20 cellular contexts compared by ENCODE assay signal in the genomic region with DNA sequence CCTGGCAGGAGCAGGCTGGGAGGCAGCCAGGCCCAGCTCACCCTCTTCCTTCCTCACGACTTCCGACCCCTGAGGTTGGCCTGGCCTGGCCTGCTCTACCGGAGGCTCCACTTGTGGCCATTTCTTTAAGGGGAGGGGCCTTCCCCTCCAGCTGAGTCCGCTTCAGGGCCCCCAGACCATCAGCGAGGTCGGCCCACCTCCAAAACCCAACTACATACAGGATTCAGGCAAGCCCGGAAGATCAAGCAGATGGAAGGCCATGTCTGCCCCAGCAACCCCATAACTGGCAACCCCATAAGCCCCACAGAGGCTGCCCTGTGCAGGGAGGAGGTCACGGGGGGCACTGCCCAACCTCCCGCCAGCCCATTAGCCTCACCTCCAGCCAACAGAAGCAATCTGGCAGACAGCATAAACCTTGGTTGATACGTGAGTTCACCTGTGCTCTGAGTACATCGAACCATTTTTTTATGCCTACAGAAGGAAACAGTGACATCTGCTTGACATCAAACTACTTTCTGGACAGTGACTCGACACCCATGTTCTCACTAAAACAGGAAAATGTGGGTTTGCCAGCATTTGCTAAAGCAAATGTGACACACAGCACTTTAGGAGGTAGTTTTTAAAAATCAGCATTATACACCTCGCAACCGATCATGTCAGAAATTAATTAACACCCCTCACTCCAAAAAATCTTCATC.
DNase-seq lines count a peak whose midpoint lies in the region; ATAC-seq and TF ChIP-seq lines count a peak whose summit lies in the region.
"Had no signal": no experiment of that assay in that cellular context is flagged by ENCODE, and none has a peak within 500 bp of the region (broad histone marks: within the 10 kb centered on the region; RNA-seq: fewer than 3 reads in every experiment).

No MANE protein-coding gene starts in this region.

- in situ Hi-C loops in mammary epithelial cell (cut with MboI; ENCODE audit: low sequenced_read_pairs in 2 of 2) = no loop called here

- dilution Hi-C loops in mammary epithelial cell (cut with HindIII; ENCODE audit: low sequenced_read_pairs) = no loop called here

- no peak overlapping the region for H3K4me3 ChIP-seq in SK-N-SH (ENCODE audit: low read depth in 2 of 2, low read length in 1 of 2)
- no peak overlapping the region for H3K4me3 ChIP-seq in mammary epithelial cell (replicated peaks in 1 of 3; ENCODE audit: insufficient read depth in 1 of 3, low read depth in 2 of 3, low read length in 3 of 3)
- H3K4me3 ChIP-seq: tibial nerve had no signal

- CTCF ChIA-PET in SK-N-SH (lab: Yijun Ruan, JAX) (no interaction called here), RWPE1 (lab: Yijun Ruan, JAX) (no interaction called here), mammary epithelial cell (lab: Charles Lee; ENCODE audit: low non-redundant PET) (no interaction called here)

- BruUV-seq in mammary epithelial cell (replicated peaks; lab: Mats Ljungman, UMichigan) = no TSS peak

- H2AFZ ChIP-seq in SK-N-SH (ENCODE audit: low read depth) (no peak overlapping the region), mammary epithelial cell (ENCODE audit: low read depth, low read length) (no peak overlapping the region)

- H3K27ac ChIP-seq in SK-N-SH (ENCODE audit: low read depth in 2 of 2, low read length in 1 of 2) = peak overlapping the region in 1 of 2 experiments; percentile 47; a peak in 1 of 4 replicates
- no peak overlapping the region for H3K27ac ChIP-seq in RWPE1
- H3K27ac ChIP-seq in mammary epithelial cell (ENCODE audit: insufficient read depth, low read depth, low read length) = no peak overlapping the region
- H3K27ac ChIP-seq: 22Rv1, tibial nerve had no signal

- peak; percentile 26 for TF ChIP-seq RAD21 in SK-N-SH (IDR thresholded peaks at IDR 0.05; ENCODE audit: low read length)

- peaks cover 8 to 25% of the 10 kb centered on the region in 2 donors for H3K4me1 Mint-ChIP-seq in natural killer cell treated with Interleukin-12 subunit alpha and Interleukin-12 subunit beta and Interleukin-15 and Interleukin-18, amount 100 ng/mL, for 72 hours (ENCODE audit: low read depth in 2 of 2)
- H3K4me1 Mint-ChIP-seq in natural killer cell = peaks cover 6 to 33% of the 10 kb centered on the region in 2 donors
- H3K4me1 Mint-ChIP-seq: activated CD4-positive, alpha-beta T cell treated with anti-CD3 and anti-CD28 coated beads, Interleukin-2, amount 10 ng/mL, durations not matched to agents 7 days and 5 days had no signal

- TF ChIP-seq CTCF in SK-N-SH (IDR thresholded peaks at IDR 0.05) = no peak
- no peak for TF ChIP-seq CTCF in natural killer cell (IDR thresholded peaks at IDR 0.05)
- no peak for TF ChIP-seq CTCF in RWPE1 (conservative IDR thresholded peaks at IDR 0.05; ENCODE audit: low read depth)
- TF ChIP-seq CTCF in mammary epithelial cell (conservative IDR thresholded peaks at IDR 0.05 in 1 of 2, IDR thresholded peaks at IDR 0.05 in 1 of 2; ENCODE audit: extremely low read depth in 1 of 2, insufficient read depth in 1 of 2, low read depth in 1 of 2, low read length in 2 of 2) = no peak

- no peak overlapping the region for H3K4me2 ChIP-seq in SK-N-SH
- no peak overlapping the region for H3K4me2 ChIP-seq in mammary epithelial cell (ENCODE audit: insufficient read depth, low read depth, low read length)

- POLR2A ChIA-PET in SK-N-SH (lab: Yijun Ruan, JAX) (no interaction called here), RWPE1 (lab: Yijun Ruan, JAX; ENCODE audit: low non-redundant PET) (no interaction called here)

- H3F3A ChIP-seq in SK-N-SH (replicated peaks; ENCODE audit: insufficient read depth) = peaks cover 4% of the 10 kb centered on the region

- intact Hi-C loops in natural killer cell (cut with micrococcal nuclease) (no loop called here), posterior vena cava (cut with DNase I) (no loop called here), mammary epithelial cell (cut with micrococcal nuclease) (no loop called here)

- no peak overlapping the region for H3K4me3 Mint-ChIP-seq in natural killer cell treated with Interleukin-12 subunit alpha and Interleukin-12 subunit beta and Interleukin-15 and Interleukin-18, amount 100 ng/mL, for 72 hours
- no peak overlapping the region for H3K4me3 Mint-ChIP-seq in natural killer cell
- H3K4me3 Mint-ChIP-seq: activated CD4-positive, alpha-beta T cell treated with anti-CD3 and anti-CD28 coated beads, Interleukin-2, amount 10 ng/mL, durations not matched to agents 7 days and 5 days; CD4-positive, CD25-positive, alpha-beta regulatory T cell; T-helper 17 cell had no signal

- H3K9me3 ChIP-seq in SK-N-SH (0 out of 2 replicates have a peak, but pooled peaks cover 9% of the 10 kb centered on the region), mammary epithelial cell (replicated peaks; ENCODE audit: insufficient read depth, low read length) (no peaks in the 10 kb centered on the region)

- H3K27ac Mint-ChIP-seq in natural killer cell treated with Interleukin-12 subunit alpha and Interleukin-12 subunit beta and Interleukin-15 and Interleukin-18, amount 100 ng/mL, for 72 hours = peak overlapping the region; percentile 73 to 86
- peak overlapping the region in 1 of 2 donors; percentile 9 for H3K27ac Mint-ChIP-seq in natural killer cell
- H3K27ac Mint-ChIP-seq: activated CD4-positive, alpha-beta T cell treated with anti-CD3 and anti-CD28 coated beads, Interleukin-2, amount 10 ng/mL, durations not matched to agents 7 days and 5 days had no signal

- H4K20me1 ChIP-seq in SK-N-SH (ENCODE audit: insufficient read depth) = peaks cover 19% of the 10 kb centered on the region; the same call in 1 of the 2 replicates
- no peaks in the 10 kb centered on the region for H4K20me1 ChIP-seq in mammary epithelial cell (ENCODE audit: insufficient read depth, low read length)

- peaks cover 18% of the 10 kb centered on the region for H3K36me3 Mint-ChIP-seq in natural killer cell treated with Interleukin-12 subunit alpha and Interleukin-12 subunit beta and Interleukin-15 and Interleukin-18, amount 100 ng/mL, for 72 hours
- peaks cover 12% of the 10 kb centered on the region for H3K36me3 Mint-ChIP-seq in natural killer cell

- H3K9me3 Mint-ChIP-seq in natural killer cell treated with Interleukin-12 subunit alpha and Interleukin-12 subunit beta and Interleukin-15 and Interleukin-18, amount 100 ng/mL, for 72 hours = peaks cover 4% of the 10 kb centered on the region
- peaks cover 5 to 7% of the 10 kb centered on the region in 2 donors for H3K9me3 Mint-ChIP-seq in natural killer cell

- no peaks in the 10 kb centered on the region for H3K9me2 ChIP-seq in SK-N-SH

- TF ChIP-seq EP300 in SK-N-SH (IDR thresholded peaks at IDR 0.05; ENCODE audit: borderline replicate concordance in 1 of 2, low read depth in 1 of 2, low read length in 1 of 2) = no peak

- 89% methylated on average over 11 of the region's 14 CpGs for WGBS in SK-N-SH (ENCODE audit: low lambda C conversion rate)
- WGBS in mammary epithelial cell (ENCODE audit: low coverage, missing lambda C conversion rate) = 97% methylated on average over 14 of the region's 14 CpGs

- peaks cover 10 to 13% of the 10 kb centered on the region in 2 experiments for H3K36me3 ChIP-seq in SK-N-SH (replicated peaks in 1 of 2; ENCODE audit: control insufficient read depth in 1 of 2, insufficient read depth in 2 of 2, low read length in 1 of 2)
- H3K36me3 ChIP-seq in mammary epithelial cell (ENCODE audit: insufficient read depth, low read length) = no peaks in the 10 kb centered on the region

- no peak overlapping the region for H3K9ac ChIP-seq in SK-N-SH
- H3K9ac ChIP-seq in mammary epithelial cell (ENCODE audit: insufficient read depth, low read length) = no peak overlapping the region

- no peaks in the 10 kb centered on the region for H3K27me3 Mint-ChIP-seq in natural killer cell treated with Interleukin-12 subunit alpha and Interleukin-12 subunit beta and Interleukin-15 and Interleukin-18, amount 100 ng/mL, for 72 hours
- H3K27me3 Mint-ChIP-seq in natural killer cell (ENCODE audit: low read depth in 2 of 2) = no peaks in the 10 kb centered on the region
- H3K27me3 Mint-ChIP-seq: activated CD4-positive, alpha-beta T cell treated with anti-CD3 and anti-CD28 coated beads, Interleukin-2, amount 10 ng/mL, durations not matched to agents 7 days and 5 days; CD4-positive, CD25-positive, alpha-beta regulatory T cell; T-helper 17 cell had no signal

- H3K4me1 ChIP-seq in SK-N-SH (ENCODE audit: control insufficient read depth in 1 of 2, insufficient read depth in 2 of 2, low read depth in 1 of 2, low read length in 1 of 2) (peaks cover 12 to 55% of the 10 kb centered on the region in 2 experiments; a peak in 3 of 4 replicates), mammary epithelial cell (ENCODE audit: insufficient read depth, low read length) (peaks cover 13% of the 10 kb centered on the region)
- H3K4me1 ChIP-seq: tibial nerve had no signal

- H3K79me2 ChIP-seq in SK-N-SH (ENCODE audit: insufficient read depth) (peaks cover 24% of the 10 kb centered on the region; the same call in 1 of the 2 replicates), mammary epithelial cell (ENCODE audit: insufficient read depth, low read length) (peaks cover 17% of the 10 kb centered on the region)

- no peak for DNase-seq in SK-N-SH
- no peak for DNase-seq in natural killer cell treated with Interleukin-12 subunit alpha and Interleukin-12 subunit beta and Interleukin-15 and Interleukin-18, amount 100 ng/mL, for 72 hours (ENCODE audit: low spot score)
- DNase-seq in natural killer cell = no peak
- peak; percentile 32 for DNase-seq in posterior vena cava (ENCODE audit: low spot score)
- DNase-seq in RWPE1 (ENCODE audit: low spot score) = no peak
- no peak for DNase-seq in mammary epithelial cell
- DNase-seq in OCI-M1 (lab: John Stamatoyannopoulos, UW) = no peak
- DNase-seq: activated CD4-positive, alpha-beta T cell treated with anti-CD3 and anti-CD28 coated beads, Interleukin-2, amount 10 ng/mL, durations not matched to agents 7 days and 5 days; CD4-positive, CD25-positive, alpha-beta regulatory T cell; glutamatergic neuron; H7; kidney glomerular epithelial cell; NCI-H1048; NCI-H187; NCI-H526 treated with DMSO at 0.1 percent for 48 hours; occipital lobe; T-helper 17 cell had no signal

- ATAC-seq in SK-N-SH treated with all-trans-retinoic acid at 6 μM for 48 hours (no peak), natural killer cell (no peak)
- ATAC-seq in natural killer cell treated with Interleukin-12 subunit alpha and Interleukin-12 subunit beta and Interleukin-15 and Interleukin-18, amount 100 ng/mL, for 72 hours = peak in 1 of 2 donors; percentile 32
- ATAC-seq: T-helper 17 cell had no signal

- H3K27me3 ChIP-seq in SK-N-SH (ENCODE audit: insufficient read depth) = no peaks in the 10 kb centered on the region
- H3K27me3 ChIP-seq in mammary epithelial cell (ENCODE audit: insufficient read depth, low read length) = peaks cover 2% of the 10 kb centered on the region
- H3K27me3 ChIP-seq: tibial nerve had no signal

TF ChIP-seq in SK-N-SH, 30 proteins besides CTCF, POLR2A, EP300 and RAD21:
- no peak for TF ChIP-seq ELF1 (IDR thresholded peaks at IDR 0.05)
TF ChIP-seq in SK-N-SH: peak in this region for 0.

TF ChIP-seq in SK-N-SH treated with all-trans-retinoic acid at 6 μM for 48 hours, 23 proteins besides CTCF, POLR2A, EP300 and RAD21 (continues in another document):
- TF ChIP-seq CSDC2 (CRISPR knock-in tag; IDR thresholded peaks at IDR 0.05) (no peak), SNAI2 (CRISPR knock-in tag; IDR thresholded peaks at IDR 0.05) (no peak), ZFP3 (CRISPR knock-in tag; IDR thresholded peaks at IDR 0.05) (no peak), ARNTL (CRISPR knock-in tag; IDR thresholded peaks at IDR 0.05; ENCODE audit: borderline replicate concordance, low read depth) (no peak), RARB (CRISPR knock-in tag; IDR thresholded peaks at IDR 0.05) (no peak)
